In the genomic region with DNA sequence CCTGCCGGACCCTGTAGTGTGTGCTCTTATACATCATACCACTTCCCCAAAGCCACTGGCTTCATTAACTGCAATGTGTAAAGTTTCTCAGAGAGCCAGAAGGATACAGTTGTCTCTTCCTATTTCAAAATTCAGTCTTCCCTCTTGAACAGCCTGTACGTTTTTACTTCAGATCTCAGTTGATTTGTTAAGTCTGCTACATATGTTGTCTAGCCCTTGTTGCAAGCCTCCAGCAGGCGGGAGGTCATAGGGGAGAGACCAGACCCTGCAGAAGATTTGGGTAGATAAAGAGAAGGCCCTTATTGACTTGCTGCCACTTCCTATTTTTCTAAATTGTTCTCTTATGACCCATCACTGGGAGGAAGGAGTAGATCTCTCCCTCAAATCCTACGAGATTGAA, we compare ENCODE assay signal across 1 cellular context.
TF ChIP-seq lines count a peak whose summit lies in the region.

No MANE protein-coding gene starts in this region.

TF ChIP-seq in H1, 55 proteins besides CTCF, POLR2A, EP300 and RAD21:
- no peak for TF ChIP-seq RFX5 (IDR thresholded peaks at IDR 0.05; ENCODE audit: borderline replicate concordance, low read depth, low read length)
- no peak for TF ChIP-seq SRF (IDR thresholded peaks at IDR 0.05; ENCODE audit: low read depth, low read length)
- TF ChIP-seq, protein P1, sequence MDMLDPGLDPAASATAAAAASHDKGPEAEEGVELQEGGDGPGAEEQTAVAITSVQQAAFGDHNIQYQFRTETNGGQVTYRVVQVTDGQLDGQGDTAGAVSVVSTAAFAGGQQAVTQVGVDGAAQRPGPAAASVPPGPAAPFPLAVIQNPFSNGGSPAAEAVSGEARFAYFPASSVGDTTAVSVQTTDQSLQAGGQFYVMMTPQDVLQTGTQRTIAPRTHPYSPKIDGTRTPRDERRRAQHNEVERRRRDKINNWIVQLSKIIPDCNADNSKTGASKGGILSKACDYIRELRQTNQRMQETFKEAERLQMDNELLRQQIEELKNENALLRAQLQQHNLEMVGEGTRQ (IDR thresholded peaks at IDR 0.05; ENCODE audit: low read length): no peak
- no peak for TF ChIP-seq GTF2F1 (IDR thresholded peaks at IDR 0.05; ENCODE audit: borderline replicate concordance, low read depth, low read length)
- TF ChIP-seq, protein P2, sequence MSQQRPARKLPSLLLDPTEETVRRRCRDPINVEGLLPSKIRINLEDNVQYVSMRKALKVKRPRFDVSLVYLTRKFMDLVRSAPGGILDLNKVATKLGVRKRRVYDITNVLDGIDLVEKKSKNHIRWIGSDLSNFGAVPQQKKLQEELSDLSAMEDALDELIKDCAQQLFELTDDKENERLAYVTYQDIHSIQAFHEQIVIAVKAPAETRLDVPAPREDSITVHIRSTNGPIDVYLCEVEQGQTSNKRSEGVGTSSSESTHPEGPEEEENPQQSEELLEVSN (IDR thresholded peaks at IDR 0.05): no peak
- TF ChIP-seq, protein P3, sequence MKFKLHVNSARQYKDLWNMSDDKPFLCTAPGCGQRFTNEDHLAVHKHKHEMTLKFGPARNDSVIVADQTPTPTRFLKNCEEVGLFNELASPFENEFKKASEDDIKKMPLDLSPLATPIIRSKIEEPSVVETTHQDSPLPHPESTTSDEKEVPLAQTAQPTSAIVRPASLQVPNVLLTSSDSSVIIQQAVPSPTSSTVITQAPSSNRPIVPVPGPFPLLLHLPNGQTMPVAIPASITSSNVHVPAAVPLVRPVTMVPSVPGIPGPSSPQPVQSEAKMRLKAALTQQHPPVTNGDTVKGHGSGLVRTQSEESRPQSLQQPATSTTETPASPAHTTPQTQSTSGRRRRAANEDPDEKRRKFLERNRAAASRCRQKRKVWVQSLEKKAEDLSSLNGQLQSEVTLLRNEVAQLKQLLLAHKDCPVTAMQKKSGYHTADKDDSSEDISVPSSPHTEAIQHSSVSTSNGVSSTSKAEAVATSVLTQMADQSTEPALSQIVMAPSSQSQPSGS (IDR thresholded peaks at IDR 0.05; ENCODE audit: low read length): no peak
- no peak for TF ChIP-seq CHD2 (IDR thresholded peaks at IDR 0.05; ENCODE audit: low read length)
- no peak for TF ChIP-seq KDM1A (IDR thresholded peaks at IDR 0.05; ENCODE audit: borderline replicate concordance, low read length)
- no peak for TF ChIP-seq ASH2L (IDR thresholded peaks at IDR 0.05; ENCODE audit: low read length)
- TF ChIP-seq NRF1 (IDR thresholded peaks at IDR 0.05; ENCODE audit: low read depth, low read length): no peak
- TF ChIP-seq GABPA (IDR thresholded peaks at IDR 0.05; ENCODE audit: borderline replicate concordance, insufficient read depth, low read length): no peak
- TF ChIP-seq ZNF274 (IDR thresholded peaks at IDR 0.05; ENCODE audit: borderline replicate concordance, extremely low read depth, low read length): no peak
- TF ChIP-seq KDM5A (IDR thresholded peaks at IDR 0.05; ENCODE audit: low read length): no peak
- TF ChIP-seq, protein P4, sequence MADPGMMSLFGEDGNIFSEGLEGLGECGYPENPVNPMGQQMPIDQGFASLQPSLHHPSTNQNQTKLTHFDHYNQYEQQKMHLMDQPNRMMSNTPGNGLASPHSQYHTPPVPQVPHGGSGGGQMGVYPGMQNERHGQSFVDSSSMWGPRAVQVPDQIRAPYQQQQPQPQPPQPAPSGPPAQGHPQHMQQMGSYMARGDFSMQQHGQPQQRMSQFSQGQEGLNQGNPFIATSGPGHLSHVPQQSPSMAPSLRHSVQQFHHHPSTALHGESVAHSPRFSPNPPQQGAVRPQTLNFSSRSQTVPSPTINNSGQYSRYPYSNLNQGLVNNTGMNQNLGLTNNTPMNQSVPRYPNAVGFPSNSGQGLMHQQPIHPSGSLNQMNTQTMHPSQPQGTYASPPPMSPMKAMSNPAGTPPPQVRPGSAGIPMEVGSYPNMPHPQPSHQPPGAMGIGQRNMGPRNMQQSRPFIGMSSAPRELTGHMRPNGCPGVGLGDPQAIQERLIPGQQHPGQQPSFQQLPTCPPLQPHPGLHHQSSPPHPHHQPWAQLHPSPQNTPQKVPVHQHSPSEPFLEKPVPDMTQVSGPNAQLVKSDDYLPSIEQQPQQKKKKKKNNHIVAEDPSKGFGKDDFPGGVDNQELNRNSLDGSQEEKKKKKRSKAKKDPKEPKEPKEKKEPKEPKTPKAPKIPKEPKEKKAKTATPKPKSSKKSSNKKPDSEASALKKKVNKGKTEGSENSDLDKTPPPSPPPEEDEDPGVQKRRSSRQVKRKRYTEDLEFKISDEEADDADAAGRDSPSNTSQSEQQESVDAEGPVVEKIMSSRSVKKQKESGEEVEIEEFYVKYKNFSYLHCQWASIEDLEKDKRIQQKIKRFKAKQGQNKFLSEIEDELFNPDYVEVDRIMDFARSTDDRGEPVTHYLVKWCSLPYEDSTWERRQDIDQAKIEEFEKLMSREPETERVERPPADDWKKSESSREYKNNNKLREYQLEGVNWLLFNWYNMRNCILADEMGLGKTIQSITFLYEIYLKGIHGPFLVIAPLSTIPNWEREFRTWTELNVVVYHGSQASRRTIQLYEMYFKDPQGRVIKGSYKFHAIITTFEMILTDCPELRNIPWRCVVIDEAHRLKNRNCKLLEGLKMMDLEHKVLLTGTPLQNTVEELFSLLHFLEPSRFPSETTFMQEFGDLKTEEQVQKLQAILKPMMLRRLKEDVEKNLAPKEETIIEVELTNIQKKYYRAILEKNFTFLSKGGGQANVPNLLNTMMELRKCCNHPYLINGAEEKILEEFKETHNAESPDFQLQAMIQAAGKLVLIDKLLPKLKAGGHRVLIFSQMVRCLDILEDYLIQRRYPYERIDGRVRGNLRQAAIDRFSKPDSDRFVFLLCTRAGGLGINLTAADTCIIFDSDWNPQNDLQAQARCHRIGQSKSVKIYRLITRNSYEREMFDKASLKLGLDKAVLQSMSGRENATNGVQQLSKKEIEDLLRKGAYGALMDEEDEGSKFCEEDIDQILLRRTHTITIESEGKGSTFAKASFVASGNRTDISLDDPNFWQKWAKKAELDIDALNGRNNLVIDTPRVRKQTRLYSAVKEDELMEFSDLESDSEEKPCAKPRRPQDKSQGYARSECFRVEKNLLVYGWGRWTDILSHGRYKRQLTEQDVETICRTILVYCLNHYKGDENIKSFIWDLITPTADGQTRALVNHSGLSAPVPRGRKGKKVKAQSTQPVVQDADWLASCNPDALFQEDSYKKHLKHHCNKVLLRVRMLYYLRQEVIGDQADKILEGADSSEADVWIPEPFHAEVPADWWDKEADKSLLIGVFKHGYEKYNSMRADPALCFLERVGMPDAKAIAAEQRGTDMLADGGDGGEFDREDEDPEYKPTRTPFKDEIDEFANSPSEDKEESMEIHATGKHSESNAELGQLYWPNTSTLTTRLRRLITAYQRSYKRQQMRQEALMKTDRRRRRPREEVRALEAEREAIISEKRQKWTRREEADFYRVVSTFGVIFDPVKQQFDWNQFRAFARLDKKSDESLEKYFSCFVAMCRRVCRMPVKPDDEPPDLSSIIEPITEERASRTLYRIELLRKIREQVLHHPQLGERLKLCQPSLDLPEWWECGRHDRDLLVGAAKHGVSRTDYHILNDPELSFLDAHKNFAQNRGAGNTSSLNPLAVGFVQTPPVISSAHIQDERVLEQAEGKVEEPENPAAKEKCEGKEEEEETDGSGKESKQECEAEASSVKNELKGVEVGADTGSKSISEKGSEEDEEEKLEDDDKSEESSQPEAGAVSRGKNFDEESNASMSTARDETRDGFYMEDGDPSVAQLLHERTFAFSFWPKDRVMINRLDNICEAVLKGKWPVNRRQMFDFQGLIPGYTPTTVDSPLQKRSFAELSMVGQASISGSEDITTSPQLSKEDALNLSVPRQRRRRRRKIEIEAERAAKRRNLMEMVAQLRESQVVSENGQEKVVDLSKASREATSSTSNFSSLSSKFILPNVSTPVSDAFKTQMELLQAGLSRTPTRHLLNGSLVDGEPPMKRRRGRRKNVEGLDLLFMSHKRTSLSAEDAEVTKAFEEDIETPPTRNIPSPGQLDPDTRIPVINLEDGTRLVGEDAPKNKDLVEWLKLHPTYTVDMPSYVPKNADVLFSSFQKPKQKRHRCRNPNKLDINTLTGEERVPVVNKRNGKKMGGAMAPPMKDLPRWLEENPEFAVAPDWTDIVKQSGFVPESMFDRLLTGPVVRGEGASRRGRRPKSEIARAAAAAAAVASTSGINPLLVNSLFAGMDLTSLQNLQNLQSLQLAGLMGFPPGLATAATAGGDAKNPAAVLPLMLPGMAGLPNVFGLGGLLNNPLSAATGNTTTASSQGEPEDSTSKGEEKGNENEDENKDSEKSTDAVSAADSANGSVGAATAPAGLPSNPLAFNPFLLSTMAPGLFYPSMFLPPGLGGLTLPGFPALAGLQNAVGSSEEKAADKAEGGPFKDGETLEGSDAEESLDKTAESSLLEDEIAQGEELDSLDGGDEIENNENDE (IDR thresholded peaks at IDR 0.05; ENCODE audit: insufficient replicate concordance, low read length): no peak
- TF ChIP-seq CBX8 (IDR thresholded peaks at IDR 0.05; ENCODE audit: borderline replicate concordance, low read depth, low read length): no peak
